8 cellular contexts compared by ENCODE assay signal in genomic region chr1:226738995-226739695, GRCh38. TPM values are rescaled to one million over a fixed set of nuclear protein-coding genes. Genes with fewer than 3 reads are reported as not detected.
DNase-seq lines count a peak whose midpoint lies in the region; ATAC-seq and TF ChIP-seq lines count a peak whose summit lies in the region.

Gene ITPKB, minus strand, starts transcription at chr1:226739282. Its CDS starts 1,824 bp downstream, at chr1:226737458.

- peak; percentile 48 for TF ChIP-seq POLR2A in GM19193 (IDR thresholded peaks at IDR 0.05; ENCODE audit: extremely low read depth, insufficient read depth, insufficient read length)

- 0 to 1% methylated on average over 23 of the region's 23 CpGs for WGBS in esophagus, 2 donors

- H3K4me3 ChIP-seq in A673 (ENCODE audit: low read depth, low read length, poor library complexity, severe bottlenecking) (peak within 1 kb of the TSS; percentile 86), esophagus (ENCODE audit: low read depth in 1 of 2, low read length in 2 of 2) (peak within 1 kb of the TSS; percentile 61 to 77), mucosa of rectum (ENCODE audit: low read length in 2 of 2) (peak within 1 kb of the TSS; percentile 72 to 92)

- no TSS peak for BruUV-seq in A673 (replicated peaks; lab: Mats Ljungman, UMichigan)

- intact Hi-C loops in A673 (cut with micrococcal nuclease; ENCODE audit: unreplicated experiment): loop anchor here (1.0 to 5.0 kb wide), 2 partner anchors 37 to 198 kb away; no protein-coding TSS in a partner anchor

- CTCF ChIA-PET in A673 (lab: Charles Lee): interaction anchor here (0.7 kb wide), 1 partner anchor 133 kb away, joined by 5 read pairs; no protein-coding TSS in a partner anchor

- H3K27ac ChIP-seq in A673 (ENCODE audit: low read depth, low read length, poor library complexity, severe bottlenecking) (peak within 1 kb of the TSS; percentile 82), esophagus (ENCODE audit: low read depth in 2 of 2, low read length in 1 of 2) (peak within 1 kb of the TSS; percentile 64 to 88), mucosa of rectum (ENCODE audit: low read depth in 2 of 2, low read length in 2 of 2) (peak within 1 kb of the TSS; percentile 78 to 81)

- no peak for ATAC-seq in HG03039 (IDR thresholded peaks at IDR 0.05; ENCODE audit: unreplicated experiment)

- no peak for TF ChIP-seq CTCF in A673 (conservative IDR thresholded peaks at IDR 0.05; ENCODE audit: low read depth, low read length)

- H3K9me3 ChIP-seq in A673 (ENCODE audit: low read depth, low read length, poor library complexity, severe bottlenecking) (no peaks in the 10 kb centered on the region), esophagus (ENCODE audit: control insufficient read depth in 2 of 2, insufficient read depth in 1 of 2, low read depth in 1 of 2, low read length in 1 of 2) (no peaks in the 10 kb centered on the region), mucosa of rectum (ENCODE audit: control insufficient read depth in 2 of 2, low read length in 2 of 2) (no peaks in the 10 kb centered on the region)

- H3K27me3 ChIP-seq in A673 (replicated peaks; ENCODE audit: insufficient read depth, low read depth, low read length, poor library complexity) (no peaks in the 10 kb centered on the region), esophagus (ENCODE audit: control insufficient read depth in 1 of 2, insufficient read depth in 2 of 2, low read length in 2 of 2) (no peaks in the 10 kb centered on the region), mucosa of rectum (ENCODE audit: control insufficient read depth in 2 of 2, insufficient read depth in 2 of 2, low read length in 2 of 2) (no peaks in the 10 kb centered on the region)

- peaks cover 9% of the 10 kb centered on the region for H3K4me1 ChIP-seq in A673 (ENCODE audit: insufficient read depth, low read length, poor library complexity, severe bottlenecking)
- H3K4me1 ChIP-seq in esophagus (ENCODE audit: control insufficient read depth in 2 of 2, insufficient read depth in 2 of 2, low read length in 1 of 2): peaks cover 0 to 8% of the 10 kb centered on the region in 2 donors
- peaks cover 6 to 8% of the 10 kb centered on the region in 2 donors for H3K4me1 ChIP-seq in mucosa of rectum (ENCODE audit: control insufficient read depth in 2 of 2, insufficient read depth in 2 of 2, low read length in 2 of 2)

- H3K9ac ChIP-seq in mucosa of rectum (ENCODE audit: low read depth in 1 of 2, low read length in 2 of 2): peak within 1 kb of the TSS; percentile 77 to 86

- DNase-seq in A673 (ENCODE audit: low spot score): peak; percentile 73
- DNase-seq in NOMO-1 (lab: John Stamatoyannopoulos, UW; ENCODE audit: unreplicated experiment in 2 of 2): peak; percentile 67 to 78
- peak; percentile 55 for DNase-seq in activated CD8-positive, alpha-beta memory T cell treated with anti-CD3 and anti-CD28 coated beads, Interleukin-2, amount 50 U/mL, for 4 hours
- peak; percentile 60 for DNase-seq in superior temporal gyrus (ENCODE audit: extremely low spot score)

- H3K36me3 ChIP-seq in A673 (ENCODE audit: insufficient read depth, low read length, poor library complexity, severe bottlenecking) (no peaks in the 10 kb centered on the region), esophagus (ENCODE audit: control insufficient read depth in 2 of 2, insufficient read depth in 2 of 2, low read length in 1 of 2) (peaks cover 0 to 5% of the 10 kb centered on the region in 2 donors), mucosa of rectum (ENCODE audit: control insufficient read depth in 2 of 2, insufficient read depth in 2 of 2, low read length in 2 of 2) (peaks cover 0 to 3% of the 10 kb centered on the region in 2 donors)

- POLR2A ChIA-PET in A673 (lab: Charles Lee; ENCODE audit: low non-redundant PET): interaction anchor here (0.6 kb wide), 1 partner anchor 956 kb away, joined by 3 read pairs; no protein-coding TSS in a partner anchor

RNA-seq across cellular contexts. Expression of gene ITPKB, which starts in this region (rescaled TPM):
- 12.5 and 14.1 TPM in 2 replicates for total RNA-seq in A673 (2021)
- 1 to 10 TPM; 6.5 to 8.1 TPM for polyA plus RNA-seq in esophagus
